In the genomic region with DNA sequence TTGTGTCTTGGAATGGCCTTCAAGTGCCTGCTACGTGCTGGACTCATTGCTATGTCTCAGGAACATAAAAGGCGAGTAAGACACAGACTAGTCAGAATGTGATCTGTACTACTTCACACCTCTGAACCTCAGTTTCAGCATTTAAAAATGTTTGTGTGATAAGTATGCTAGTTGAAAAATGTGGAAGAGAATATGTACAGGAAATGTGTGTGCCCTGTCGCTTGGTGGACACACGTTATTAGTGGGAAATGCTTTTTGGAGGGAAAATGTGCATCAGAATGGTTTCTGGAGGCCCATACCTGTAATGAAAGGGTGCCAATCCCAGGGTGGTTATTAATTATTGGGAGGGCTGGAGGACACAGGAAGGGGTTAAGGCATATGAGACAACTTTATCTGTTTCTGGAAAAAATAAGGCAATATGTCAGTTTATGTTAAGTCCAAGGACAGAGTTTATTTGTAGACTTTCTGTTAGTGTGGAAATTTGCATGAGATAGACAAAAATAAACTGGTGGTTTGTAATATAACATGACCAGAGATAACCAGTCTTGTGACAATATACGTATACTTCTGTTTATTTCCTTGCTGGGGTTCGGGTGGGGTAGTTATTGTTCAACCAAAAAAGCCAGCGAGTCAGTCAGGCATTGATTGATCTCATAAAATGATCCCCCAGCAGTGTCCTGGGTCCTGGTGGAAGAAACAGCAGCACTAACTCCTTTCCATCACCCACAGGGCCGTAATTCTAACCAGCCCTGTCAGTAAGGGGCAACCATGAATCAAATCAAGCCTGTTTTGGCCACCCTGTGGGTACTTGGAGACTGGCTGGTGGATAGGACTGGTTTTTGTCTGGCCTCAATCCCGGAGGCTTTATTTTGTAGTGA, we compare ENCODE assay signal across 1 cellular context.
TF ChIP-seq lines count a peak whose summit lies in the region.

No MANE protein-coding gene starts in this region.

TF ChIP-seq in K562, 482 proteins besides CTCF, POLR2A, EP300 and RAD21 (continued from another document):
- TF ChIP-seq, protein P1, sequence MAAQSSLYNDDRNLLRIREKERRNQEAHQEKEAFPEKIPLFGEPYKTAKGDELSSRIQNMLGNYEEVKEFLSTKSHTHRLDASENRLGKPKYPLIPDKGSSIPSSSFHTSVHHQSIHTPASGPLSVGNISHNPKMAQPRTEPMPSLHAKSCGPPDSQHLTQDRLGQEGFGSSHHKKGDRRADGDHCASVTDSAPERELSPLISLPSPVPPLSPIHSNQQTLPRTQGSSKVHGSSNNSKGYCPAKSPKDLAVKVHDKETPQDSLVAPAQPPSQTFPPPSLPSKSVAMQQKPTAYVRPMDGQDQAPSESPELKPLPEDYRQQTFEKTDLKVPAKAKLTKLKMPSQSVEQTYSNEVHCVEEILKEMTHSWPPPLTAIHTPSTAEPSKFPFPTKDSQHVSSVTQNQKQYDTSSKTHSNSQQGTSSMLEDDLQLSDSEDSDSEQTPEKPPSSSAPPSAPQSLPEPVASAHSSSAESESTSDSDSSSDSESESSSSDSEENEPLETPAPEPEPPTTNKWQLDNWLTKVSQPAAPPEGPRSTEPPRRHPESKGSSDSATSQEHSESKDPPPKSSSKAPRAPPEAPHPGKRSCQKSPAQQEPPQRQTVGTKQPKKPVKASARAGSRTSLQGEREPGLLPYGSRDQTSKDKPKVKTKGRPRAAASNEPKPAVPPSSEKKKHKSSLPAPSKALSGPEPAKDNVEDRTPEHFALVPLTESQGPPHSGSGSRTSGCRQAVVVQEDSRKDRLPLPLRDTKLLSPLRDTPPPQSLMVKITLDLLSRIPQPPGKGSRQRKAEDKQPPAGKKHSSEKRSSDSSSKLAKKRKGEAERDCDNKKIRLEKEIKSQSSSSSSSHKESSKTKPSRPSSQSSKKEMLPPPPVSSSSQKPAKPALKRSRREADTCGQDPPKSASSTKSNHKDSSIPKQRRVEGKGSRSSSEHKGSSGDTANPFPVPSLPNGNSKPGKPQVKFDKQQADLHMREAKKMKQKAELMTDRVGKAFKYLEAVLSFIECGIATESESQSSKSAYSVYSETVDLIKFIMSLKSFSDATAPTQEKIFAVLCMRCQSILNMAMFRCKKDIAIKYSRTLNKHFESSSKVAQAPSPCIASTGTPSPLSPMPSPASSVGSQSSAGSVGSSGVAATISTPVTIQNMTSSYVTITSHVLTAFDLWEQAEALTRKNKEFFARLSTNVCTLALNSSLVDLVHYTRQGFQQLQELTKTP (IDR thresholded peaks at IDR 0.05; ENCODE audit: low read depth in 1 of 2, partially characterized antibody in 2 of 2): no peak
